Comparison of ENCODE assay signal across 1 cellular context in the genomic region with DNA sequence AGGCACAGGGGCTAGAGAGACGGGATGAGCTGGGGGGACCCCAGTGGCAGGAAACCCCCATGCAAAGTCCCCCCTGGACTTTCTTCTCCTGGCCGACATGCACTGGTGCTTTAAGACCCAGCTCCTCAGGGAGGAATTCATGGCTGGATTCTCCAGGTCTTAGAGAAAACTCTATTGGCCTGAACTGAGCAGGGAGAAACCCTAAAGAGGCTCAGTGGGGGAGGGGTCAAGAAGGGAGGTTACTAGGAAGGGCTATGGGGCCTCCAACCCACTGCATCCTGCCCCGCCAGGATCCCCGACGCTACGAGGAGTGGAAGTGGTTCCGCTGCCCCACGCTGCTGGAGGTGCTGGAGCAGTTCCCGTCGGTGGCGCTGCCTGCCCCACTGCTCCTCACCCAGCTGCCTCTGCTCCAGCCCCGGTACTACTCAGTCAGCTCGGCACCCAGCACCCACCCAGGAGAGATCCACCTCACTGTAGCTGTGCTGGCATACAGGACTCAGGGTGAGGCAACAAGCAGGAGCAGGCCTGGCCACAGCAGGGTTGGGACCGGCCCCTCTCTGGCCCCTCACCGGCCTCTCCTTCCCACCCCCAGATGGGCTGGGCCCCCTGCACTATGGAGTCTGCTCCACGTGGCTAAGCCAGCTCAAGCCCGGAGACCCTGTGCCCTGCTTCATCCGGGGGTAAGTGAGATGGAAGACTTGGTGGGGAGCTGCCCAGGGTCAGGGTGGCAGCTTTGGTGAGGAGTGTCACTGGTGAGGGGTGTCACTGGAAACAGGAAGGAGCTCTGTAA.
A peak's percentile ranks its signal among the peaks of the same experiment; 100 is the strongest.
TF ChIP-seq lines count a peak whose summit lies in the region.

No MANE protein-coding gene starts in this region.

TF ChIP-seq in H1, 55 proteins besides CTCF, POLR2A, EP300 and RAD21:
- TF ChIP-seq NRF1 (IDR thresholded peaks at IDR 0.05; ENCODE audit: low read depth, low read length) (no peak), CBX8 (IDR thresholded peaks at IDR 0.05; ENCODE audit: borderline replicate concordance, low read depth, low read length) (no peak), YY1 (IDR thresholded peaks at IDR 0.05; ENCODE audit: low read depth, low read length) (0 out of 2 replicates have a peak, but pooled peaks have one; percentile 24), ASH2L (IDR thresholded peaks at IDR 0.05; ENCODE audit: low read length) (no peak), CREB1 (IDR thresholded peaks at IDR 0.05) (no peak), CTBP2 (IDR thresholded peaks at IDR 0.05; ENCODE audit: borderline replicate concordance, insufficient read depth, insufficient read length, low read length) (no peak), KDM5A (IDR thresholded peaks at IDR 0.05; ENCODE audit: low read length) (no peak), RNF2 (IDR thresholded peaks at IDR 0.05; ENCODE audit: borderline replicate concordance, low read depth, low read length, missing control alignments, poor library complexity, severe bottlenecking) (no peak), CBX5 (IDR thresholded peaks at IDR 0.05; ENCODE audit: low read depth, low read length) (no peak), EZH2 (IDR thresholded peaks at IDR 0.05; ENCODE audit: low read depth, low read length, severe bottlenecking) (no peak), RBBP5 (IDR thresholded peaks at IDR 0.05; ENCODE audit: borderline replicate concordance, low read depth, low read length) (0 out of 2 replicates have a peak, but pooled peaks have one; percentile 57), SIN3A (conservative IDR thresholded peaks at IDR 0.05 in 1 of 2, IDR thresholded peaks at IDR 0.05 in 1 of 2; ENCODE audit: low read depth in 1 of 2, low read length in 2 of 2) (no peak), SP1 (IDR thresholded peaks at IDR 0.05; ENCODE audit: low read depth, low read length) (peak; percentile 93), CHD2 (IDR thresholded peaks at IDR 0.05; ENCODE audit: low read length) (no peak), SP2 (IDR thresholded peaks at IDR 0.05; ENCODE audit: low read length) (no peak), SAP30 (IDR thresholded peaks at IDR 0.05; ENCODE audit: insufficient read depth, insufficient replicate concordance, low read length) (no peak), TEAD4 (IDR thresholded peaks at IDR 0.05; ENCODE audit: low read depth, low read length) (0 out of 2 replicates have a peak, but pooled peaks have one; percentile 42)
- TF ChIP-seq, protein P1, sequence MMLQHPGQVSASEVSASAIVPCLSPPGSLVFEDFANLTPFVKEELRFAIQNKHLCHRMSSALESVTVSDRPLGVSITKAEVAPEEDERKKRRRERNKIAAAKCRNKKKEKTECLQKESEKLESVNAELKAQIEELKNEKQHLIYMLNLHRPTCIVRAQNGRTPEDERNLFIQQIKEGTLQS (IDR thresholded peaks at IDR 0.05; ENCODE audit: insufficient read depth, low read depth, low read length) = no peak
- TF ChIP-seq, protein P2, sequence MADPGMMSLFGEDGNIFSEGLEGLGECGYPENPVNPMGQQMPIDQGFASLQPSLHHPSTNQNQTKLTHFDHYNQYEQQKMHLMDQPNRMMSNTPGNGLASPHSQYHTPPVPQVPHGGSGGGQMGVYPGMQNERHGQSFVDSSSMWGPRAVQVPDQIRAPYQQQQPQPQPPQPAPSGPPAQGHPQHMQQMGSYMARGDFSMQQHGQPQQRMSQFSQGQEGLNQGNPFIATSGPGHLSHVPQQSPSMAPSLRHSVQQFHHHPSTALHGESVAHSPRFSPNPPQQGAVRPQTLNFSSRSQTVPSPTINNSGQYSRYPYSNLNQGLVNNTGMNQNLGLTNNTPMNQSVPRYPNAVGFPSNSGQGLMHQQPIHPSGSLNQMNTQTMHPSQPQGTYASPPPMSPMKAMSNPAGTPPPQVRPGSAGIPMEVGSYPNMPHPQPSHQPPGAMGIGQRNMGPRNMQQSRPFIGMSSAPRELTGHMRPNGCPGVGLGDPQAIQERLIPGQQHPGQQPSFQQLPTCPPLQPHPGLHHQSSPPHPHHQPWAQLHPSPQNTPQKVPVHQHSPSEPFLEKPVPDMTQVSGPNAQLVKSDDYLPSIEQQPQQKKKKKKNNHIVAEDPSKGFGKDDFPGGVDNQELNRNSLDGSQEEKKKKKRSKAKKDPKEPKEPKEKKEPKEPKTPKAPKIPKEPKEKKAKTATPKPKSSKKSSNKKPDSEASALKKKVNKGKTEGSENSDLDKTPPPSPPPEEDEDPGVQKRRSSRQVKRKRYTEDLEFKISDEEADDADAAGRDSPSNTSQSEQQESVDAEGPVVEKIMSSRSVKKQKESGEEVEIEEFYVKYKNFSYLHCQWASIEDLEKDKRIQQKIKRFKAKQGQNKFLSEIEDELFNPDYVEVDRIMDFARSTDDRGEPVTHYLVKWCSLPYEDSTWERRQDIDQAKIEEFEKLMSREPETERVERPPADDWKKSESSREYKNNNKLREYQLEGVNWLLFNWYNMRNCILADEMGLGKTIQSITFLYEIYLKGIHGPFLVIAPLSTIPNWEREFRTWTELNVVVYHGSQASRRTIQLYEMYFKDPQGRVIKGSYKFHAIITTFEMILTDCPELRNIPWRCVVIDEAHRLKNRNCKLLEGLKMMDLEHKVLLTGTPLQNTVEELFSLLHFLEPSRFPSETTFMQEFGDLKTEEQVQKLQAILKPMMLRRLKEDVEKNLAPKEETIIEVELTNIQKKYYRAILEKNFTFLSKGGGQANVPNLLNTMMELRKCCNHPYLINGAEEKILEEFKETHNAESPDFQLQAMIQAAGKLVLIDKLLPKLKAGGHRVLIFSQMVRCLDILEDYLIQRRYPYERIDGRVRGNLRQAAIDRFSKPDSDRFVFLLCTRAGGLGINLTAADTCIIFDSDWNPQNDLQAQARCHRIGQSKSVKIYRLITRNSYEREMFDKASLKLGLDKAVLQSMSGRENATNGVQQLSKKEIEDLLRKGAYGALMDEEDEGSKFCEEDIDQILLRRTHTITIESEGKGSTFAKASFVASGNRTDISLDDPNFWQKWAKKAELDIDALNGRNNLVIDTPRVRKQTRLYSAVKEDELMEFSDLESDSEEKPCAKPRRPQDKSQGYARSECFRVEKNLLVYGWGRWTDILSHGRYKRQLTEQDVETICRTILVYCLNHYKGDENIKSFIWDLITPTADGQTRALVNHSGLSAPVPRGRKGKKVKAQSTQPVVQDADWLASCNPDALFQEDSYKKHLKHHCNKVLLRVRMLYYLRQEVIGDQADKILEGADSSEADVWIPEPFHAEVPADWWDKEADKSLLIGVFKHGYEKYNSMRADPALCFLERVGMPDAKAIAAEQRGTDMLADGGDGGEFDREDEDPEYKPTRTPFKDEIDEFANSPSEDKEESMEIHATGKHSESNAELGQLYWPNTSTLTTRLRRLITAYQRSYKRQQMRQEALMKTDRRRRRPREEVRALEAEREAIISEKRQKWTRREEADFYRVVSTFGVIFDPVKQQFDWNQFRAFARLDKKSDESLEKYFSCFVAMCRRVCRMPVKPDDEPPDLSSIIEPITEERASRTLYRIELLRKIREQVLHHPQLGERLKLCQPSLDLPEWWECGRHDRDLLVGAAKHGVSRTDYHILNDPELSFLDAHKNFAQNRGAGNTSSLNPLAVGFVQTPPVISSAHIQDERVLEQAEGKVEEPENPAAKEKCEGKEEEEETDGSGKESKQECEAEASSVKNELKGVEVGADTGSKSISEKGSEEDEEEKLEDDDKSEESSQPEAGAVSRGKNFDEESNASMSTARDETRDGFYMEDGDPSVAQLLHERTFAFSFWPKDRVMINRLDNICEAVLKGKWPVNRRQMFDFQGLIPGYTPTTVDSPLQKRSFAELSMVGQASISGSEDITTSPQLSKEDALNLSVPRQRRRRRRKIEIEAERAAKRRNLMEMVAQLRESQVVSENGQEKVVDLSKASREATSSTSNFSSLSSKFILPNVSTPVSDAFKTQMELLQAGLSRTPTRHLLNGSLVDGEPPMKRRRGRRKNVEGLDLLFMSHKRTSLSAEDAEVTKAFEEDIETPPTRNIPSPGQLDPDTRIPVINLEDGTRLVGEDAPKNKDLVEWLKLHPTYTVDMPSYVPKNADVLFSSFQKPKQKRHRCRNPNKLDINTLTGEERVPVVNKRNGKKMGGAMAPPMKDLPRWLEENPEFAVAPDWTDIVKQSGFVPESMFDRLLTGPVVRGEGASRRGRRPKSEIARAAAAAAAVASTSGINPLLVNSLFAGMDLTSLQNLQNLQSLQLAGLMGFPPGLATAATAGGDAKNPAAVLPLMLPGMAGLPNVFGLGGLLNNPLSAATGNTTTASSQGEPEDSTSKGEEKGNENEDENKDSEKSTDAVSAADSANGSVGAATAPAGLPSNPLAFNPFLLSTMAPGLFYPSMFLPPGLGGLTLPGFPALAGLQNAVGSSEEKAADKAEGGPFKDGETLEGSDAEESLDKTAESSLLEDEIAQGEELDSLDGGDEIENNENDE (IDR thresholded peaks at IDR 0.05; ENCODE audit: insufficient replicate concordance, low read length) = no peak
TF ChIP-seq in H1: peak in this region for 4.
